Comparison of ENCODE assay signal across 8 cellular contexts in the genomic region with DNA sequence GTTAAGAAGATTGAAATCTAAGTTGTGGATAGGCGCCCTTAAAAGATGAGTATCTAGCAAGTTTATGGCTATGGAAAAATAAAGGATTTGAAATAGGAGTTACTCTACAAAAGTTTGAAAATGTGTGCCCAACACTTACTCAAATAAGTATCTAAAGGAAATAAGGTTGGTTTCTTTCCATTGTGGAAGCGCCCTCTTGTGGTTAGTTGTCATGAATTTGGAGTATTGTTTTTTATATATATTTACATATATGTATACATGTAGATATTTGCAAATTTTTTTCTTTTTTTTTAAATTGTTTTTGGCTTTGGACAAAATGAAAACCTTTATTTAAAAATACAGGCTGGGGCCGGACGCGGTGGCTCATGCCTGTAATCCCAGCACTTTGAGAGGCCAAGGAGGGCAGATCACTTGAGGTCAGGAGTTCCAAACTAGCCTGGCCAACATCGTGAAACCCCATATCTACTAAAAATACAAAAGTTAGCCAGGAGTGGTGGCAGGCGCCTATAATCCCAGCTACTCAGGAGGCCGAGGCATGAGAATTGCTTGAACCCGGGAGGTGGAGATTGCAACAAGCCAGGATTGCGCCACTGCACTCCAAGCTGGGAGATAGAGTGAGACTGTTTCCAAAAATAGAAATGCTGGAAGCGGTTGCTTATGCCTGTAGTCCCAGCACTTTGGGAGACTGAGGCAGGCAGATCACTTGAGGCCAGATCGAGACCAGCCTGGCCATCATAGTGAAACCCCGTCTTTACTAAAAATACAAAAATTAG. TPM values are rescaled to one million over a fixed set of nuclear protein-coding genes. Genes with fewer than 3 reads are reported as not detected.
DNase-seq lines count a peak whose midpoint lies in the region; FAIRE-seq and TF ChIP-seq lines count a peak whose summit lies in the region.

No MANE protein-coding gene starts in this region.

- H3K4me3 ChIP-seq in SU-DHL-6 (ENCODE audit: insufficient read depth, low read length, poor library complexity, severe bottlenecking) (no peak overlapping the region), dorsolateral prefrontal cortex (no peak overlapping the region)

- H2AFZ ChIP-seq in SU-DHL-6 (ENCODE audit: low read depth, low read length, severe bottlenecking): no peak overlapping the region

- peaks cover 2% of the 10 kb centered on the region for H3K4me1 Mint-ChIP-seq in mesothelial cell of epicardium

- no peak overlapping the region for H3K9ac ChIP-seq in SU-DHL-6 (ENCODE audit: low read length)

- no peaks in the 10 kb centered on the region; the same call in 1 of the 2 replicates for H3K36me3 ChIP-seq in SU-DHL-6 (ENCODE audit: low read length)

- H4K20me1 ChIP-seq in SU-DHL-6 (ENCODE audit: low read depth, low read length): no peaks in the 10 kb centered on the region

- no peaks in the 10 kb centered on the region for H3K9me3 ChIP-seq in SU-DHL-6 (ENCODE audit: insufficient read depth, low read length)

- no peak for FAIRE-seq in urothelium cell line (lab: Jason Lieb, UNC)

- H3K9me2 ChIP-seq in SU-DHL-6 (replicated peaks; ENCODE audit: insufficient read depth, low read length): no peaks in the 10 kb centered on the region

- no peaks in the 10 kb centered on the region for H3K27me3 Mint-ChIP-seq in mesothelial cell of epicardium (ENCODE audit: low read depth)

- DNase-seq in NOMO-1 treated with DMSO at 0.1 percent for 48 hours (lab: John Stamatoyannopoulos, UW; ENCODE audit: unreplicated experiment) (peak; percentile 60), NOMO-1 treated with dmso at 0.1 percent for 144 hours (lab: John Stamatoyannopoulos, UW; ENCODE audit: unreplicated experiment) (no peak), LHCN-M2 (ENCODE audit: low read depth) (peak; percentile 61), dorsolateral prefrontal cortex (peak in 2 of 10 donors; percentile 19 to 22), mesothelial cell of epicardium (ENCODE audit: low spot score in 2 of 2, unreplicated experiment in 2 of 2) (no peak), urothelium cell line (ENCODE audit: low spot score) (peak; percentile 22), D341Med (ENCODE audit: low spot score) (no peak)

- H3K4me2 ChIP-seq in SU-DHL-6 (ENCODE audit: low read depth, low read length, poor library complexity, severe bottlenecking): no peak overlapping the region

- H3K79me2 ChIP-seq in SU-DHL-6 (ENCODE audit: insufficient read depth, low read length): no peaks in the 10 kb centered on the region

- H3K27me3 ChIP-seq in SU-DHL-6 (ENCODE audit: low read length): no peaks in the 10 kb centered on the region
- H3K27me3 ChIP-seq in dorsolateral prefrontal cortex: no peaks in the 10 kb centered on the region

- H3K4me3 Mint-ChIP-seq in mesothelial cell of epicardium: no peak overlapping the region

- TF ChIP-seq CTCF in SU-DHL-6 (IDR thresholded peaks at IDR 0.05; ENCODE audit: insufficient read depth, low read length, poor library complexity, severe bottlenecking): peak; percentile 33
- peak; percentile 55 to 86 (median 74) for TF ChIP-seq CTCF in dorsolateral prefrontal cortex (IDR thresholded peaks at IDR 0.05 in 54 of 56, conservative IDR thresholded peaks at IDR 0.05 in 2 of 56; ENCODE audit: low read depth in 1 of 56, partially characterized antibody in 56 of 56)
- TF ChIP-seq CTCF in mesothelial cell of epicardium (IDR thresholded peaks at IDR 0.05; ENCODE audit: unreplicated experiment): peak; percentile 84

- H3K36me3 Mint-ChIP-seq in mesothelial cell of epicardium: peaks cover 10% of the 10 kb centered on the region

- H3F3A ChIP-seq in SU-DHL-6 (ENCODE audit: insufficient read depth): no peaks in the 10 kb centered on the region

- no peaks in the 10 kb centered on the region for H3K9me3 Mint-ChIP-seq in mesothelial cell of epicardium

- intact Hi-C loops in dorsolateral prefrontal cortex (cut with DNase I): loop anchor here in 1 of 2 donors (2.0 to 5.0 kb wide), 2 partner anchors 136 to 380 kb away; no protein-coding TSS in a partner anchor

- no peak overlapping the region for H3K27ac Mint-ChIP-seq in mesothelial cell of epicardium

- no peak overlapping the region for H3K27ac ChIP-seq in SU-DHL-6 (ENCODE audit: low read depth, low read length)
- peak overlapping the region in 1 of 59 donors; percentile 36 for H3K27ac ChIP-seq in dorsolateral prefrontal cortex

RNA-seq across cellular contexts. Expression of a gene that starts 24.0 kb away (rescaled TPM):
- total RNA-seq in LHCN-M2 (2014; rRNA removed): 41.3 and 43.6 TPM in 2 replicates
- polyA plus RNA-seq in LHCN-M2 (2012): 44.9 TPM
- total RNA-seq in dorsolateral prefrontal cortex: 10 to 100 TPM; 35.1 to 60.4 (median 47.0) TPM
- total RNA-seq in mesothelial cell of epicardium: 28.0 to 30.3 TPM (median 29.8 TPM) in 3 replicates

RNA-seq across cellular contexts. Expression of a gene that starts 43.3 kb away (rescaled TPM):
- total RNA-seq in LHCN-M2 (2014; rRNA removed) (39.6 and 40.5 TPM in 2 replicates), dorsolateral prefrontal cortex (10 to 100 TPM in 18 of 120 experiments, 1 to 10 TPM in 102; 3.5 to 17.7 (median 8.1) TPM), mesothelial cell of epicardium (13.5 to 14.1 TPM (median 13.6 TPM) in 3 replicates)
- polyA plus RNA-seq in LHCN-M2 (2012): 12.9 TPM

RNA-seq across cellular contexts. Expression of a gene that starts 52.2 kb away (rescaled TPM):
- total RNA-seq in LHCN-M2 (2014; rRNA removed) (48.8 and 48.9 TPM in 2 replicates), dorsolateral prefrontal cortex (10 to 100 TPM; 30.0 to 57.6 (median 41.0) TPM), mesothelial cell of epicardium (48.2 to 49.4 TPM (median 49.0 TPM) in 3 replicates)
- polyA plus RNA-seq in LHCN-M2 (2012): 19.4 TPM

RNA-seq across cellular contexts. Expression of a gene that starts 52.4 kb away (rescaled TPM):
- total RNA-seq in LHCN-M2 (2014; rRNA removed): 30.8 and 34.0 TPM in 2 replicates
- 19.0 TPM for polyA plus RNA-seq in LHCN-M2 (2012)
- total RNA-seq in dorsolateral prefrontal cortex: 10 to 100 TPM in 97 of 120 experiments, 1 to 10 TPM in 23; 7.2 to 21.6 (median 12.4) TPM
- total RNA-seq in mesothelial cell of epicardium: 27.2 to 31.4 TPM (median 30.5 TPM) in 3 replicates

Comparison
In these comparisons a context has a peak if more than half of its experiments do, and no peak if none do; other contexts are left out.
1. DNase-seq: peak in NOMO-1 treated with DMSO at 0.1 percent for 48 hours (single experiment), LHCN-M2 (single experiment) and urothelium cell line (single experiment); none in NOMO-1 treated with dmso at 0.1 percent for 144 hours (single experiment), mesothelial cell of epicardium (0 of 2) and D341Med (single experiment).
2. CTCF ChIP-seq: peak in every context shown above with its lines; median percentile 84 in mesothelial cell of epicardium; 74 in dorsolateral prefrontal cortex; 33 in SU-DHL-6.